8 cellular contexts compared by ENCODE assay signal in genomic region chr14:24160850-24161804, GRCh38. TPM values are rescaled to one million over a fixed set of nuclear protein-coding genes. Genes with fewer than 3 reads are reported as not detected.
DNase-seq lines count a peak whose midpoint lies in the region; TF ChIP-seq lines count a peak whose summit lies in the region.

TSS of gene IRF9 (plus strand) at chr14:24161265. CDS start at chr14:24162145, 880 bp downstream.

- no peaks in the 10 kb centered on the region for H4K20me1 ChIP-seq in MM.1S (ENCODE audit: insufficient read depth, low read length)

- TF ChIP-seq CTCF in MM.1S (IDR thresholded peaks at IDR 0.05; ENCODE audit: low read length) = peak; percentile 69
- TF ChIP-seq CTCF in fibroblast of villous mesenchyme (IDR thresholded peaks at IDR 0.05; ENCODE audit: insufficient read depth, low read depth, low read length) = peak; percentile 88
- TF ChIP-seq CTCF in neural crest cell (conservative IDR thresholded peaks at IDR 0.05) = peak; percentile 99

- H3K9me2 ChIP-seq in MM.1S (replicated peaks; ENCODE audit: insufficient read depth, low read length) = no peaks in the 10 kb centered on the region

- no peaks in the 10 kb centered on the region for H3K27me3 Mint-ChIP-seq in neural crest cell (ENCODE audit: low read depth)

- peaks cover 13% of the 10 kb centered on the region for H3K4me1 Mint-ChIP-seq in neural crest cell

- H2AFZ ChIP-seq in MM.1S (ENCODE audit: low read length) = 0 out of 2 replicates have a peak within 1 kb of the TSS, but pooled peaks have one; percentile 11

- H3K27ac ChIP-seq in MM.1S (ENCODE audit: low read length) = peak within 1 kb of the TSS; percentile 50; the same call in 1 of the 2 replicates
- peak within 1 kb of the TSS; percentile 88 for H3K27ac ChIP-seq in stomach smooth muscle (ENCODE audit: low read length)

- H3K27me3 ChIP-seq in MM.1S (replicated peaks; ENCODE audit: insufficient read depth, low read length) (no peaks in the 10 kb centered on the region), stomach smooth muscle (ENCODE audit: control insufficient read depth in 1 of 2, insufficient read depth in 2 of 2, low read length in 2 of 2) (no peaks in the 10 kb centered on the region)

- H3K4me2 ChIP-seq in MM.1S (ENCODE audit: low read depth, low read length) = peak within 1 kb of the TSS; percentile 93

- H3K4me3 ChIP-seq in MM.1S (ENCODE audit: low read length) (peak within 1 kb of the TSS; percentile 73), fibroblast of villous mesenchyme (ENCODE audit: low read depth, low read length) (peak within 1 kb of the TSS; percentile 84), stomach smooth muscle (ENCODE audit: low read length in 2 of 2) (peak within 1 kb of the TSS; percentile 91 to 98)

- no peaks in the 10 kb centered on the region for H3K9me3 Mint-ChIP-seq in neural crest cell

- H3K27ac Mint-ChIP-seq in neural crest cell (ENCODE audit: unreplicated experiment) = peak within 1 kb of the TSS; percentile 9

- H3F3A ChIP-seq in MM.1S (ENCODE audit: insufficient read depth, low read length) = no peaks in the 10 kb centered on the region

- H3K9me3 ChIP-seq in MM.1S (replicated peaks; ENCODE audit: insufficient read depth, low read length) (no peaks in the 10 kb centered on the region), stomach smooth muscle (ENCODE audit: control insufficient read depth in 2 of 2, low read length in 2 of 2) (no peaks in the 10 kb centered on the region)

- H3K36me3 Mint-ChIP-seq in neural crest cell (ENCODE audit: low read depth) = peaks cover 4% of the 10 kb centered on the region

- H3K36me3 ChIP-seq in MM.1S (replicated peaks; ENCODE audit: insufficient read depth, low read length) = no peaks in the 10 kb centered on the region
- peaks cover 52 to 60% of the 10 kb centered on the region in 2 donors for H3K36me3 ChIP-seq in stomach smooth muscle (ENCODE audit: control insufficient read depth in 2 of 2, insufficient read depth in 2 of 2, low read length in 2 of 2)

- H3K4me3 Mint-ChIP-seq in neural crest cell = peak within 1 kb of the TSS; percentile 76

- peak; percentile 95 for DNase-seq in GM03348 (ENCODE audit: low spot score)
- DNase-seq in HCEC 1CT = peak; percentile 86
- peak; percentile 82 for DNase-seq in MM.1S
- DNase-seq in SIG-M5 (lab: John Stamatoyannopoulos, UW) = peak; percentile 69
- DNase-seq in activated gamma-delta T cell (lab: John Stamatoyannopoulos, UW) = peak; percentile 44
- peak; percentile 95 for DNase-seq in fibroblast of villous mesenchyme (ENCODE audit: low read depth)
- DNase-seq in neural crest cell (ENCODE audit: low read depth, low spot score) = peak; percentile 99

- H3K4me1 ChIP-seq in MM.1S (ENCODE audit: low read length) (no peaks in the 10 kb centered on the region), stomach smooth muscle (ENCODE audit: control insufficient read depth, insufficient read depth, low read length) (peaks cover 26% of the 10 kb centered on the region)

- peaks cover 12% of the 10 kb centered on the region for H3K79me2 ChIP-seq in MM.1S (ENCODE audit: low read length)

- H3K9ac ChIP-seq in MM.1S (ENCODE audit: low read length) (peak within 1 kb of the TSS; percentile 76), stomach smooth muscle (ENCODE audit: low read length in 2 of 2) (peak within 1 kb of the TSS; percentile 91 to 96)

RNA-seq across cellular contexts. Expression of gene IRF9, which starts in this region (rescaled TPM):
- total RNA-seq in fibroblast of villous mesenchyme (67.6 and 96.7 TPM in 2 replicates), neural crest cell (22.9 and 23.0 TPM in 2 replicates)

Comparison
In these comparisons a context has a peak if more than half of its experiments do, and no peak if none do; other contexts are left out.
1. Peak in every context shown above with its lines: DNase-seq, H3K4me3 ChIP-seq and H3K27ac ChIP-seq.
2. DNase-seq: peak in every context shown above with its lines; median percentile 99 in neural crest cell; 95 in GM03348; 95 in fibroblast of villous mesenchyme; 86 in HCEC 1CT; 82 in MM.1S; 69 in SIG-M5; 44 in activated gamma-delta T cell.